ENCODE assay signal across 11 cellular contexts in the genomic region with DNA sequence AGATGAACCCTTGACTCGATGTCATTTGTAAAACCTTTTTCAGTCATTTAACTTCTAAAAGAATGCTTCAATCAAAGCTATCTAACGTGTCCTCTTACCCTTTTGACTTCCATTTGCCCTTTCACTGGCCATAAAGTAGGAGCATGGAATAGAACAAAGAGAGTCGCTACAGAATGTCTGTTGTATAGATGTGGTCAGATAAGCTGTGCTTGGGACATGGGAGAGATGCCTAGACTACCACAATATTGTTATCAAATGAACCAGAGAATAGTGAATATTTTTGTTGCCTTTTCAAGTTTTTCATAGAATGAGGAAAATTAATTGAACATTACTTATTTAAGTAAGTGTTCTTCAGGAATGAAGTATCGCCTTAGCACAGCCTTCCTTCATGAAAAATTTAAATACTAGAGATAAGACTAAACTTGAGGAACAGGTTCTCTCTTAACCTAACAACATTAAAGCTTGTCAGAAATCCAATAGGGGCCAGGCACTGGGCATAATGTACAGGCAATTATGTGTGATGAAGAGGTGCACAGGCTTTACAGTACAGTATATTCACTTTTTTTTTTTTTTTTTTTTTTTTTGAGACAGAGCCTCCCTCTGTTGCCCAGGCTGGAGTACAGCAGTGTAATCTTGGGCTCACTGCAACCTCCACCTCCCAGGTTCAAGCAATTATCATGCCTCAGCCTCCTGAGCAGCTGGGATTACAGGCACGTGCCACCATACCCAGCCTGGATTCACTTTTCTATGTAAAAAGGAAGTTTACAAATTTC. TPM values are rescaled to one million over a fixed set of nuclear protein-coding genes. Genes with fewer than 3 reads are reported as not detected.
A peak's percentile ranks its signal among the peaks of the same experiment; 100 is the strongest.
DNase-seq lines count a peak whose midpoint lies in the region; ATAC-seq, FAIRE-seq and TF ChIP-seq lines count a peak whose summit lies in the region.
"Had no signal": no experiment of that assay in that cellular context is flagged by ENCODE, and none has a peak within 500 bp of the region (broad histone marks: within the 10 kb centered on the region; RNA-seq: fewer than 3 reads in every experiment).

No MANE protein-coding gene starts in this region.

- peak; percentile 86 for DNase-seq in HT-29 (ENCODE audit: low spot score)
- DNase-seq in GM12878 (ENCODE audit: low read depth, low spot score): no peak
- DNase-seq in effector CD8-positive, alpha-beta T cell (lab: John Stamatoyannopoulos, UW): no peak
- DNase-seq in stimulated activated CD4-positive, alpha-beta T cell treated with anti-CD3 and anti-CD28 coated beads, Interleukin-15, amount 100 ng/mL, for 24 hours: no peak
- DNase-seq in NCI-H2171 (lab: John Stamatoyannopoulos, UW): no peak
- no peak for DNase-seq in NCI-H1105 treated with DMSO at 0.1 percent for 48 hours (lab: John Stamatoyannopoulos, UW)
- DNase-seq: NCI-H187 treated with DMSO at 0.1 percent for 48 hours, posterior cingulate gyrus, testis had no signal

- no peak overlapping the region for H2AFZ ChIP-seq in GM12878 (ENCODE audit: control insufficient read depth, low read depth, low read length)

- peaks cover 99% of the 10 kb centered on the region for H3K79me2 ChIP-seq in GM12878 (ENCODE audit: control insufficient read depth, insufficient read depth, low read length)

- H3K9ac ChIP-seq in BLaER1 (no peak overlapping the region), GM12878 (ENCODE audit: control insufficient read depth, insufficient read depth, low read length) (no peak overlapping the region)

- no peak for TF ChIP-seq RAD21 in GM12878 (IDR thresholded peaks at IDR 0.05; ENCODE audit: insufficient read depth, low read depth, low read length)

- H3K36me3 ChIP-seq in BLaER1: peaks cover 69% of the 10 kb centered on the region
- H3K36me3 ChIP-seq in GM12878 (ENCODE audit: control insufficient read depth in 2 of 2, insufficient read depth in 2 of 2, low read length in 1 of 2): peaks cover 0 to 10% of the 10 kb centered on the region in 2 experiments; a peak in 2 of 4 replicates
- H3K36me3 ChIP-seq in muscle layer of duodenum (ENCODE audit: control insufficient read depth in 1 of 2, insufficient read depth in 2 of 2, low read length in 2 of 2): no peaks in the 10 kb centered on the region

- no TSS peak for BruUV-seq in GM12878 (replicated peaks; lab: Mats Ljungman, UMichigan)

- FAIRE-seq in GM12878 (lab: Jason Lieb, UNC): no peak

- H3K27me3 ChIP-seq in BLaER1 (no peaks in the 10 kb centered on the region), GM12878 (replicated peaks in 1 of 2; ENCODE audit: control insufficient read depth in 2 of 2, insufficient read depth in 2 of 2, low read length in 1 of 2) (no peaks in the 10 kb centered on the region), muscle layer of duodenum (ENCODE audit: low read depth, low read length) (no peaks in the 10 kb centered on the region)
- H3K27me3 ChIP-seq: testis had no signal

- 0 out of 2 replicates have a peak overlapping the region, but pooled peaks have one; percentile 2 for H3K4me2 ChIP-seq in BLaER1
- H3K4me2 ChIP-seq in GM12878 (ENCODE audit: control insufficient read depth, insufficient read depth): peak overlapping the region; percentile 35

- H4K20me1 ChIP-seq in BLaER1 (peaks cover 34% of the 10 kb centered on the region), GM12878 (ENCODE audit: control insufficient read depth, insufficient read depth) (no peaks in the 10 kb centered on the region; the same call in none of the 2 replicates)

- no peak for TF ChIP-seq POLR2A in GM12878 (IDR thresholded peaks at IDR 0.05; ENCODE audit: low read depth, low read length)

- 72% methylated on average over 5 of the region's 5 CpGs for WGBS in GM12878 (ENCODE audit: insufficient coverage, insufficient replicate concordance, low lambda C conversion rate, missing lambda C conversion rate)

- in situ Hi-C loops in GM12878 (cut with MboI): loop anchor here (25.0 kb wide), 1 partner anchor 1281 kb away; the partner anchor contains the start of gene NAMPT

- no peak for TF ChIP-seq CTCF in GM12878 (IDR thresholded peaks at IDR 0.05 in 2 of 3, conservative IDR thresholded peaks at IDR 0.05 in 1 of 3; ENCODE audit: control insufficient read depth in 2 of 3, extremely low read depth in 1 of 3, insufficient read depth in 1 of 3, low read depth in 3 of 3, low read length in 3 of 3)

- CTCF ChIA-PET in GM12878 (lab: Yijun Ruan, JAX): interaction anchor here (0.8 to 3.1 kb wide), 8 partner anchors 10 to 63 kb away, joined by 3 to 16 read pairs (median 3); no protein-coding TSS in a partner anchor

- no peak overlapping the region for H3K4me3 ChIP-seq in BLaER1
- 0 out of 2 replicates have a peak overlapping the region, but pooled peaks have one; percentile 18 for H3K4me3 ChIP-seq in GM12878
- no peak overlapping the region for H3K4me3 ChIP-seq in muscle layer of duodenum (ENCODE audit: low read depth in 1 of 2, low read length in 2 of 2)
- H3K4me3 ChIP-seq: testis had no signal

- H3K27ac ChIP-seq in BLaER1 (no peak overlapping the region), GM12878 (ENCODE audit: control insufficient read depth, insufficient read depth) (no peak overlapping the region), muscle layer of duodenum (ENCODE audit: low read length) (peak overlapping the region; percentile 69)

- SMC1A ChIA-PET in GM12878 (lab: Charles Lee; ENCODE audit: uncharacterized antibody, unreplicated experiment): interaction anchor here (0.7 to 13.2 kb wide), 11 partner anchors 9 to 31 kb away, joined by 3 to 270 read pairs (median 4); no protein-coding TSS in a partner anchor

- intact Hi-C loops in GM12878 (cut with micrococcal nuclease; ENCODE audit: unreplicated experiment): loop anchor here (1.0 kb wide), 1 partner anchor 12 kb away; no protein-coding TSS in a partner anchor

- peak; percentile 22 for ATAC-seq in GM12878

- RAD21 ChIA-PET in GM12878 (lab: Charles Lee; ENCODE audit: unreplicated experiment): interaction anchor here (0.8 to 8.9 kb wide), 6 partner anchors 8 to 84 kb away, joined by 4 to 112 read pairs (median 4); no protein-coding TSS in a partner anchor

- POLR2A ChIA-PET in GM12878 (lab: Charles Lee): interaction anchor here (0.6 to 3.7 kb wide), 12 partner anchors 8 to 80 kb away, joined by 3 to 17 read pairs (median 6); no protein-coding TSS in a partner anchor

- H3K9me3 ChIP-seq in BLaER1 (peaks cover 30% of the 10 kb centered on the region), GM12878 (replicated peaks; ENCODE audit: control insufficient read depth, insufficient read depth, low read length) (no peaks in the 10 kb centered on the region; the same call in 1 of the 3 replicates), muscle layer of duodenum (ENCODE audit: control insufficient read depth in 1 of 2, low read length in 2 of 2) (no peaks in the 10 kb centered on the region)
- H3K9me3 ChIP-seq: testis had no signal

- H3K4me1 ChIP-seq in BLaER1 (peaks cover 73% of the 10 kb centered on the region), GM12878 (ENCODE audit: control insufficient read depth, insufficient read depth, low read length) (peaks cover 6% of the 10 kb centered on the region), muscle layer of duodenum (ENCODE audit: control insufficient read depth in 1 of 2, insufficient read depth in 2 of 2, low read length in 2 of 2) (peaks cover 29 to 61% of the 10 kb centered on the region in 2 donors)

- no peak for TF ChIP-seq EP300 in GM12878 (IDR thresholded peaks at IDR 0.05; ENCODE audit: borderline replicate concordance in 1 of 2, control insufficient read depth in 1 of 2, low read depth in 2 of 2, low read length in 2 of 2)

TF ChIP-seq in GM12878, 131 proteins besides CTCF, POLR2A, EP300 and RAD21 (continues in another document):
- TF ChIP-seq RB1 (IDR thresholded peaks at IDR 0.05; ENCODE audit: borderline replicate concordance) (no peak), MLLT1 (IDR thresholded peaks at IDR 0.05) (no peak), TAF1 (IDR thresholded peaks at IDR 0.05; ENCODE audit: borderline replicate concordance, low read depth, low read length) (no peak), ETV6 (conservative IDR thresholded peaks at IDR 0.05 in 1 of 2, IDR thresholded peaks at IDR 0.05 in 1 of 2; ENCODE audit: borderline replicate concordance in 1 of 2, low read depth in 1 of 2) (no peak), IRF4 (IDR thresholded peaks at IDR 0.05; ENCODE audit: low read depth, low read length) (no peak)

RNA-seq across cellular contexts. Expression of gene KMT2E, which starts 7.5 kb away (rescaled TPM):
- total RNA-seq in HT-29 (2014; rRNA removed; shearing (Covaris generic)): 49.6 and 54.3 TPM in 2 replicates
- total RNA-seq in GM12878 (2013; cell fraction: nucleolus; rRNA removed): 543 and 556 TPM in 2 replicates
- total RNA-seq in GM12878 (2014; rRNA removed): 34.1 and 39.9 TPM in 2 replicates
- total RNA-seq in GM12878 (2014; rRNA removed; fragmentation: Illumina TruSeq; extraction: Trizol): 34.4 and 36.9 TPM in 2 replicates
- total RNA-seq in GM12878 (2021): 48.1 and 52.7 TPM in 2 replicates
- 31.8 TPM for polyA plus RNA-seq in GM12878 (2011; ENCODE audit: low read depth)
- polyA plus RNA-seq in GM12878 (2011; rRNA removed): 15.1 and 15.6 TPM in 2 replicates
- 12.7 and 30.2 TPM in 2 replicates for polyA plus RNA-seq in GM12878 (2011; cell fraction: cytosol; rRNA removed)
- 59.7 and 78.0 TPM in 2 replicates for polyA plus RNA-seq in GM12878 (2011; cell fraction: nucleus; rRNA removed)
- 37.8 and 37.9 TPM in 2 replicates for polyA plus RNA-seq in GM12878 (2012)
- 34.1 and 48.6 TPM in 2 replicates for polyA plus RNA-seq in GM12878 (2014; fragmentation: Illumina TruSeq; extraction: Trizol)
- polyA plus RNA-seq in GM12878 (2014; fragmentation: Nextera tagmentation; extraction: Ambion mirVana): 10 to 100 TPM; 13.2 to 16.0 TPM
- polyA plus RNA-seq in GM12878 (2014; rRNA removed): 15.5 and 18.7 TPM in 2 replicates
- 10 to 100 TPM; 66.2 to 68.1 TPM for polyA plus RNA-seq in GM12878 (2016; fragmentation: Nextera tagmentation; extraction: Ambion mirVana)
- 97.8 and 117 TPM in 2 replicates for polyA minus RNA-seq in GM12878 (2011; rRNA and poly(A)+ RNA removed)
- 26.5 and 28.8 TPM in 2 replicates for polyA minus RNA-seq in GM12878 (2011; cell fraction: cytosol; rRNA and poly(A)+ RNA removed)
- 140 and 180 TPM in 2 replicates for polyA minus RNA-seq in GM12878 (2011; cell fraction: nucleus; rRNA and poly(A)+ RNA removed)
